Comparison of ENCODE assay signal across 11 cellular contexts in the genomic region with DNA sequence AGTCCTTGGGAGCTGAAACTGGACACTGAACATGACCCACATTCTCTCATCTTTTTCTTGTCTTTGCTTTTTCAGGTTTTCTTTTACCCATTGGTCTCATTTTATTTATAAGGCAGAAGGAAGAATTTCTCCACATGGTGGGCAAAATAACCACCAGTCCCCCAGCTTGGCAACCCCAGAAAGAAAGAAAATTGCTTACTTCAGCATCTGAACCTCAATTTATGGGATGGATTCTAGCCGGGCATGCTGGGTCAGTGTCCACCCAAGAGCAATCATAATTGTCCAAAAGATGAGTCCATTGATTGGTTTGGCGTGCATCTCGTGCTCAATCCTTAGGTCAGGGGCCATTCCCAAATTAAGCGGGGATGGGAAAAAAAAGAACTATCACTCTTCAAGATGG.
"Had no signal": no experiment of that assay in that cellular context is flagged by ENCODE, and none has a peak within 500 bp of the region (broad histone marks: within the 10 kb centered on the region; RNA-seq: fewer than 3 reads in every experiment).

No MANE protein-coding gene starts in this region.

- DNase-seq: GM23248, GOT3, H7, H9, HCEC 1CT, HFFc6 had no signal

- H3K9me3 ChIP-seq: HAP-1 had no signal

- H3K4me2 ChIP-seq: GM23338 had no signal

- ATAC-seq: GM23338, HCT116 had no signal

- H3K27ac ChIP-seq: GM23248 had no signal

- H3K4me1 ChIP-seq: HAP-1 had no signal

- H3K9ac ChIP-seq: GM23248 had no signal

- FAIRE-seq: H1, H54 had no signal

- H2AFZ ChIP-seq: GM23248, GM23338 had no signal

- H3K4me3 ChIP-seq: GM23248, GM23338, HAP-1 had no signal

- H3K36me3 ChIP-seq: HAP-1 had no signal
